24 cellular contexts compared by ENCODE assay signal in genomic region chr4:61763682-61764081, GRCh38.
"Had no signal": no experiment of that assay in that cellular context is flagged by ENCODE, and none has a peak within 500 bp of the region (broad histone marks: within the 10 kb centered on the region; RNA-seq: fewer than 3 reads in every experiment).

No MANE protein-coding gene starts in this region.

- H3K27me3 Mint-ChIP-seq: central memory CD8-positive, alpha-beta T cell; effector memory CD8-positive, alpha-beta T cell; naive thymus-derived CD4-positive, alpha-beta T cell; stimulated activated memory B cell treated with anti-CD40 and anti-IgM and Interleukin-4, amounts not matched to agents 10 μg/mL and 1 μg/mL and 100 μg/mL, for 72 hours; type B pancreatic cell had no signal

- H3K4me2 ChIP-seq: neural progenitor cell had no signal

- DNase-seq: cortex of kidney; effector memory CD8-positive, alpha-beta T cell; gastrocnemius medialis; head of caudate nucleus; mesenchymal stem cell; midbrain; naive thymus-derived CD4-positive, alpha-beta T cell; psoas muscle; right cardiac atrium; sigmoid colon; spleen; stimulated activated CD4-positive, alpha-beta T cell treated with anti-CD3 and anti-CD28 coated beads, Interleukin-4, amount 100 ng/mL, for 4 hours; stimulated activated naive CD8-positive, alpha-beta T cell treated with anti-CD3 and anti-CD28 coated beads, Interleukin-15, Interleukin-2, amounts not matched to agents 100 U/mL and 50 U/mL, for 24 hours; substantia nigra; testis; tibial artery had no signal

- H3K27me3 ChIP-seq: gastrocnemius medialis, neural progenitor cell, sigmoid colon, spleen, testis, tibial artery had no signal

- H3K9ac ChIP-seq: neural progenitor cell had no signal

- H3K4me3 Mint-ChIP-seq: central memory CD8-positive, alpha-beta T cell; effector memory CD8-positive, alpha-beta T cell; naive thymus-derived CD4-positive, alpha-beta T cell; nephron; neural progenitor cell; stimulated activated memory B cell treated with anti-CD40 and anti-IgM and Interleukin-4, amounts not matched to agents 10 μg/mL and 1 μg/mL and 100 μg/mL, for 72 hours; type B pancreatic cell had no signal

- H3K4me1 ChIP-seq: gastrocnemius medialis, neural progenitor cell, psoas muscle, sigmoid colon, spleen, testis, tibial artery had no signal

- H3K27ac ChIP-seq: gastrocnemius medialis, neural progenitor cell, psoas muscle, sigmoid colon, spleen, testis, tibial artery had no signal

- H2AFZ ChIP-seq: neural progenitor cell had no signal

- ATAC-seq: effector memory CD8-positive, alpha-beta T cell; gastrocnemius medialis; left lobe of liver; naive thymus-derived CD4-positive, alpha-beta T cell; psoas muscle; right cardiac atrium; stimulated activated memory B cell treated with anti-CD40 and anti-IgM and Interleukin-4, amounts not matched to agents 10 μg/mL and 1 μg/mL and 100 μg/mL, for 72 hours; stimulated activated naive CD8-positive, alpha-beta T cell treated with anti-CD3 and anti-CD28 coated beads, Interleukin-15, Interleukin-2, amounts not matched to agents 100 U/mL and 50 U/mL, for 24 hours had no signal

- H3K36me3 ChIP-seq: gastrocnemius medialis, neural progenitor cell, sigmoid colon, spleen had no signal

- H3K36me3 Mint-ChIP-seq: naive thymus-derived CD4-positive, alpha-beta T cell; stimulated activated memory B cell treated with anti-CD40 and anti-IgM and Interleukin-4, amounts not matched to agents 10 μg/mL and 1 μg/mL and 100 μg/mL, for 72 hours had no signal

- H3K4me1 Mint-ChIP-seq: central memory CD8-positive, alpha-beta T cell; naive thymus-derived CD4-positive, alpha-beta T cell; nephron; neural progenitor cell; stimulated activated memory B cell treated with anti-CD40 and anti-IgM and Interleukin-4, amounts not matched to agents 10 μg/mL and 1 μg/mL and 100 μg/mL, for 72 hours had no signal

- H3K27ac Mint-ChIP-seq: effector memory CD8-positive, alpha-beta T cell; naive thymus-derived CD4-positive, alpha-beta T cell; nephron; neural progenitor cell; stimulated activated memory B cell treated with anti-CD40 and anti-IgM and Interleukin-4, amounts not matched to agents 10 μg/mL and 1 μg/mL and 100 μg/mL, for 72 hours; type B pancreatic cell had no signal

- H3K4me3 ChIP-seq: gastrocnemius medialis, lung, neural progenitor cell, psoas muscle, sigmoid colon, spleen, testis, tibial artery had no signal

- FAIRE-seq: keratinocyte had no signal

- H3K9me3 ChIP-seq: gastrocnemius medialis, psoas muscle, testis had no signal
